Comparison of ENCODE assay signal across 1 cellular context in the genomic region with DNA sequence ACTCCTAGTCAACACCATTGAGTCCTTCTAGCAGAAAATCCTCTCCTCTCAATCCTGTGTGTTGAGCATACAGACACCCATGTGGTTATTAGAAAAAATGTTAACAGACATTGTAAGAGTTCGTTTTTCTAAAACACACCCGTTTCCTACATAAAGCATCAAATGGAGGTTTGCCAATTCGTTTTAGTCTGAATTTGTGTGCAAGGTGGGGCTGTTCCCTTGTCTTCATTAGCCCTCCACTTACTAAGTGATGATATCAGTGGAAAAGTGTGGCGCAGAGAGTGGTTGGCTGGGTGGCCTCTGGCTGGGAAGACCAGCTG.
TF ChIP-seq lines count a peak whose summit lies in the region.

No MANE protein-coding gene starts in this region.

TF ChIP-seq in WTC11, 78 proteins besides CTCF, POLR2A, EP300 and RAD21 (continued from another document):
- TF ChIP-seq, protein P1, sequence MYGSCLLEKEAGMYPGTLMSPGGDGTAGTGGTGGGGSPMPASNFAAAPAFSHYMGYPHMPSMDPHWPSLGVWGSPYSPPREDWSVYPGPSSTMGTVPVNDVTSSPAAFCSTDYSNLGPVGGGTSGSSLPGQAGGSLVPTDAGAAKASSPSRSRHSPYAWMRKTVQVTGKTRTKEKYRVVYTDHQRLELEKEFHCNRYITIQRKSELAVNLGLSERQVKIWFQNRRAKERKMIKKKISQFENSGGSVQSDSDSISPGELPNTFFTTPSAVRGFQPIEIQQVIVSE (CRISPR knock-in tag; IDR thresholded peaks at IDR 0.05; ENCODE audit: borderline replicate concordance), result no peak
- no peak for TF ChIP-seq TEAD1 (CRISPR knock-in tag; IDR thresholded peaks at IDR 0.05)
